12 cellular contexts compared by ENCODE assay signal in genomic region chr20:50313223-50313820, GRCh38.
DNase-seq lines count a peak whose midpoint lies in the region; ATAC-seq, FAIRE-seq and TF ChIP-seq lines count a peak whose summit lies in the region.
"Had no signal": no experiment of that assay in that cellular context is flagged by ENCODE, and none has a peak within 500 bp of the region (broad histone marks: within the 10 kb centered on the region; RNA-seq: fewer than 3 reads in every experiment).

No MANE protein-coding gene starts in this region.

- no peak overlapping the region for H2BK5ac ChIP-seq in H9 (ENCODE audit: insufficient read length, low read length)

- H2AFZ ChIP-seq in astrocyte (ENCODE audit: low read depth, low read length) (peak overlapping the region; percentile 7), keratinocyte (ENCODE audit: control insufficient read depth, low read length) (peak overlapping the region; percentile 18), H9 (ENCODE audit: low read length) (no peak overlapping the region)

- no peak overlapping the region for H2BK12ac ChIP-seq in H9 (ENCODE audit: insufficient read length, low read depth, low read length)

- H3K4me2 ChIP-seq in astrocyte (ENCODE audit: low read length), result peak overlapping the region; percentile 51
- H3K4me2 ChIP-seq in keratinocyte (ENCODE audit: control insufficient read depth, extremely low read depth, insufficient read depth, low read depth, low read length), result peak overlapping the region; percentile 29
- H3K4me2 ChIP-seq in H9 (ENCODE audit: insufficient read depth, insufficient read length, low read length), result no peak overlapping the region

- no peak overlapping the region for H2BK120ac ChIP-seq in H9 (ENCODE audit: low read depth, low read length, poor library complexity, severe bottlenecking)

- H3K56ac ChIP-seq in H9 (ENCODE audit: insufficient read length, low read depth, low read length), result no peak overlapping the region

- H3K23ac ChIP-seq in H9 (ENCODE audit: insufficient read length, low read depth, low read length), result no peak overlapping the region

- H3K27ac ChIP-seq in astrocyte (ENCODE audit: low read depth, low read length) (peak overlapping the region; percentile 60), keratinocyte (ENCODE audit: control insufficient read depth, insufficient read depth, low read length) (no peak overlapping the region), testis (peak overlapping the region in 1 of 2 donors; percentile 51), H9 (ENCODE audit: insufficient read length, low read depth, low read length) (no peak overlapping the region)
- H3K27ac ChIP-seq in CD4-positive, alpha-beta T cell (ENCODE audit: low read depth, low read length), result no peak overlapping the region

- no peak overlapping the region for H4K8ac ChIP-seq in H9 (replicated peaks; ENCODE audit: insufficient read length, low read depth, low read length)

- no peak overlapping the region for H2BK20ac ChIP-seq in H9 (ENCODE audit: low read depth, low read length, poor library complexity, severe bottlenecking)

- H3K27me3 ChIP-seq in astrocyte (ENCODE audit: insufficient read depth, low read length), result no peaks in the 10 kb centered on the region
- no peaks in the 10 kb centered on the region for H3K27me3 ChIP-seq in keratinocyte (ENCODE audit: control insufficient read depth, extremely low read depth, insufficient read depth, low read length)
- no peaks in the 10 kb centered on the region for H3K27me3 ChIP-seq in testis
- no peaks in the 10 kb centered on the region for H3K27me3 ChIP-seq in CD4-positive, alpha-beta T cell (ENCODE audit: control insufficient read depth, insufficient read depth, low read length)
- no peaks in the 10 kb centered on the region for H3K27me3 ChIP-seq in H9 (ENCODE audit: insufficient read depth, low read length)
- H3K27me3 ChIP-seq: adrenal gland had no signal

- no peak overlapping the region for H2AK5ac ChIP-seq in H9 (ENCODE audit: insufficient read length, low read length)

- no peak overlapping the region for H3K4me3 Mint-ChIP-seq in astrocyte (ENCODE audit: unreplicated experiment)
- H3K4me3 Mint-ChIP-seq in CD4-positive, alpha-beta T cell, result no peak overlapping the region
- no peak overlapping the region for H3K4me3 Mint-ChIP-seq in H9
- H3K4me3 Mint-ChIP-seq: activated CD4-positive, alpha-beta memory T cell treated with anti-CD3 and anti-CD28 coated beads, Interleukin-2, amount 10 ng/mL, durations not matched to agents 7 days and 5 days had no signal

- H3K18ac ChIP-seq in H9 (ENCODE audit: insufficient read length, low read depth, low read length), result no peak overlapping the region

- H3K9me3 ChIP-seq in astrocyte (ENCODE audit: insufficient read depth, low read depth, low read length), result no peaks in the 10 kb centered on the region
- no peaks in the 10 kb centered on the region for H3K9me3 ChIP-seq in keratinocyte (ENCODE audit: control insufficient read depth, low read depth, low read length)
- H3K9me3 ChIP-seq in testis, result no peaks in the 10 kb centered on the region
- no peaks in the 10 kb centered on the region for H3K9me3 ChIP-seq in CD4-positive, alpha-beta T cell (ENCODE audit: control insufficient read depth, low read length)
- no peaks in the 10 kb centered on the region for H3K9me3 ChIP-seq in H9 (ENCODE audit: control insufficient read depth, low read depth, low read length)
- H3K9me3 ChIP-seq: adrenal gland had no signal

- H3K79me1 ChIP-seq in H9 (ENCODE audit: insufficient read depth, low read depth, low read length, poor library complexity, severe bottlenecking), result no peaks in the 10 kb centered on the region

- H3K27ac Mint-ChIP-seq in astrocyte (ENCODE audit: unreplicated experiment) (peak overlapping the region; percentile 26), H9 (no peak overlapping the region)
- no peak overlapping the region for H3K27ac Mint-ChIP-seq in CD4-positive, alpha-beta T cell
- H3K27ac Mint-ChIP-seq: activated CD4-positive, alpha-beta memory T cell treated with anti-CD3 and anti-CD28 coated beads, Interleukin-2, amount 10 ng/mL, durations not matched to agents 7 days and 5 days had no signal

- dilution Hi-C loops in keratinocyte (cut with MboI; ENCODE audit: extremely low pct_ligation_motif_present, low sequenced_read_pairs), result no loop called here

- TF ChIP-seq RAD21 in Ishikawa (IDR thresholded peaks at IDR 0.05; ENCODE audit: low read depth), result no peak

- no peak overlapping the region for H3K9ac ChIP-seq in astrocyte (ENCODE audit: low read length)
- H3K9ac ChIP-seq in keratinocyte (ENCODE audit: control insufficient read depth, extremely low read depth, insufficient read depth, low read length), result no peak overlapping the region
- H3K9ac ChIP-seq in H9 (ENCODE audit: extremely low read depth, insufficient read length, low read length), result no peak overlapping the region

- POLR2A ChIA-PET in CD4-positive, alpha-beta T cell (lab: Charles Lee), result interaction anchor here (0.6 kb wide), 1 partner anchor 30 kb away, joined by 3 read pairs; no protein-coding TSS in a partner anchor

- H3K4me3 ChIP-seq in astrocyte (ENCODE audit: insufficient read depth, low read depth, low read length) (no peak overlapping the region), keratinocyte (ENCODE audit: control insufficient read depth in 2 of 3, extremely low read depth in 1 of 3, insufficient read depth in 2 of 3, low read depth in 1 of 3, low read length in 3 of 3) (no peak overlapping the region), testis (no peak overlapping the region)
- H3K4me3 ChIP-seq: adrenal gland had no signal

- no peak overlapping the region for H3K4ac ChIP-seq in H9 (ENCODE audit: low read depth, low read length)

- no peak for TF ChIP-seq EP300 in Ishikawa (IDR thresholded peaks at IDR 0.05; ENCODE audit: borderline replicate concordance)

- H3K14ac ChIP-seq in H9 (ENCODE audit: insufficient read depth, low read length), result no peak overlapping the region

- H3K4me1 ChIP-seq in astrocyte (ENCODE audit: insufficient read depth, low read length), result peaks cover 25% of the 10 kb centered on the region
- peaks cover 29% of the 10 kb centered on the region for H3K4me1 ChIP-seq in keratinocyte (ENCODE audit: control insufficient read depth, extremely low read depth, insufficient read depth, low read length)
- H3K4me1 ChIP-seq in testis, result peaks cover 19% of the 10 kb centered on the region
- no peaks in the 10 kb centered on the region for H3K4me1 ChIP-seq in H9 (ENCODE audit: insufficient read depth, low read length)

- TF ChIP-seq CTCF in astrocyte (IDR thresholded peaks at IDR 0.05; ENCODE audit: insufficient read depth, low read depth, low read length), result no peak
- TF ChIP-seq CTCF in keratinocyte (optimal IDR thresholded peaks at IDR 0.05 in 1 of 3, IDR thresholded peaks at IDR 0.05 in 1 of 3, conservative IDR thresholded peaks at IDR 0.05 in 1 of 3; ENCODE audit: extremely low read depth in 1 of 3, insufficient read depth in 2 of 3, low read length in 3 of 3), result no peak
- no peak for TF ChIP-seq CTCF in testis (IDR thresholded peaks at IDR 0.05)
- TF ChIP-seq CTCF in CD4-positive, alpha-beta T cell (IDR thresholded peaks at IDR 0.05), result no peak
- TF ChIP-seq CTCF in H9 (conservative IDR thresholded peaks at IDR 0.05), result no peak

- no peaks in the 10 kb centered on the region for H3K9me1 ChIP-seq in keratinocyte (ENCODE audit: control insufficient read depth, extremely low read depth, insufficient read depth, low read length)

- no peak for TF ChIP-seq POLR2A in testis (IDR thresholded peaks at IDR 0.05)

- H3K36me3 ChIP-seq in astrocyte (ENCODE audit: insufficient read depth, low read length) (no peaks in the 10 kb centered on the region), keratinocyte (ENCODE audit: control insufficient read depth in 2 of 2, extremely low read depth in 1 of 2, insufficient read depth in 2 of 2, low read length in 2 of 2) (no peaks in the 10 kb centered on the region), testis (ENCODE audit: low read depth, missing control alignments) (no peaks in the 10 kb centered on the region)
- H3K36me3 ChIP-seq: adrenal gland had no signal

- H3K23me2 ChIP-seq in H9 (ENCODE audit: insufficient read length, low read depth, low read length, poor library complexity, severe bottlenecking), result no peaks in the 10 kb centered on the region

- no peak for ATAC-seq in CD4-positive, alpha-beta T cell (ENCODE audit: poor library complexity)

- CTCF ChIA-PET in CD4-positive, alpha-beta T cell (lab: Charles Lee), result no interaction called here

- intact Hi-C loops in testis (cut with DNase I; ENCODE audit: low total_unique reads), result no loop called here
- intact Hi-C loops in CD4-positive, alpha-beta T cell (cut with DNase I, micrococcal nuclease), result no loop called here

- H3K36me3 Mint-ChIP-seq in astrocyte (ENCODE audit: low read depth, unreplicated experiment) (peaks cover 1% of the 10 kb centered on the region), H9 (ENCODE audit: insufficient read depth in 1 of 3, low read depth in 3 of 3) (no peaks in the 10 kb centered on the region)
- no peaks in the 10 kb centered on the region for H3K36me3 Mint-ChIP-seq in CD4-positive, alpha-beta T cell (ENCODE audit: low read depth)

- no peaks in the 10 kb centered on the region for H4K20me1 ChIP-seq in astrocyte (ENCODE audit: insufficient read depth, low read length)
- H4K20me1 ChIP-seq in keratinocyte (ENCODE audit: control insufficient read depth, extremely low read depth, insufficient read depth, low read length), result no peaks in the 10 kb centered on the region
- H4K20me1 ChIP-seq in H9 (ENCODE audit: control insufficient read depth, insufficient read depth, insufficient read length), result no peaks in the 10 kb centered on the region

- no peak overlapping the region for H4K91ac ChIP-seq in H9 (ENCODE audit: insufficient read length, low read depth, low read length)

- H3K79me2 ChIP-seq in astrocyte (ENCODE audit: insufficient read depth, low read length) (no peaks in the 10 kb centered on the region), keratinocyte (ENCODE audit: control insufficient read depth, insufficient read depth, low read length) (no peaks in the 10 kb centered on the region), H9 (ENCODE audit: insufficient read depth, low read length) (no peaks in the 10 kb centered on the region)

- peaks cover 5% of the 10 kb centered on the region for H3K4me1 Mint-ChIP-seq in astrocyte (ENCODE audit: low read depth, unreplicated experiment)
- no peaks in the 10 kb centered on the region for H3K4me1 Mint-ChIP-seq in CD4-positive, alpha-beta T cell (ENCODE audit: low read depth)
- H3K4me1 Mint-ChIP-seq in H9, result peaks cover 6 to 24% of the 10 kb centered on the region in 2 experiments

- 47 to 64% methylated on average over 5 to 6 of the region's 6 CpGs for WGBS in testis, 2 donors
- no CpG with 5 or more reads among the region's 6 CpGs for WGBS in H9 (ENCODE audit: extremely low coverage, insufficient read length, low lambda C conversion rate)

- DNase-seq in astrocyte (ENCODE audit: low read depth) (no peak), keratinocyte (ENCODE audit: low read depth, low spot score) (no peak), testis (peak; percentile 56), NCI-H2107 (lab: John Stamatoyannopoulos, UW) (no peak), H9 (no peak)
- no peak for DNase-seq in activated CD4-positive, alpha-beta T cell treated with anti-CD3 and anti-CD28 coated beads, Interleukin-2, amount 50 U/mL, for 1 hour
- no peak for DNase-seq in CD4-positive, alpha-beta T cell
- DNase-seq: activated CD4-positive, alpha-beta memory T cell treated with anti-CD3 and anti-CD28 coated beads, Interleukin-2, amount 10 ng/mL, durations not matched to agents 7 days and 5 days; DND-41; NCI-H1694 treated with DMSO at 0.1 percent for 48 hours had no signal

- no peak overlapping the region for H2BK15ac ChIP-seq in H9 (ENCODE audit: low read depth, low read length)

- no peak overlapping the region for H3T11ph ChIP-seq in H9 (ENCODE audit: low read length)

- no peak overlapping the region for H4K5ac ChIP-seq in H9 (ENCODE audit: insufficient read length, low read depth, low read length)

- FAIRE-seq in astrocyte (lab: Jason Lieb, UNC) (no peak), keratinocyte (lab: Jason Lieb, UNC) (no peak)

- peaks cover 30% of the 10 kb centered on the region for H3K27me3 Mint-ChIP-seq in astrocyte (ENCODE audit: low read depth, unreplicated experiment)
- H3K27me3 Mint-ChIP-seq in CD4-positive, alpha-beta T cell, result peaks cover 13% of the 10 kb centered on the region
- H3K27me3 Mint-ChIP-seq in H9 (ENCODE audit: low read depth), result peaks cover 3% of the 10 kb centered on the region; the same call in 1 of the 2 replicates

- H3K9me3 Mint-ChIP-seq in astrocyte (ENCODE audit: unreplicated experiment) (no peaks in the 10 kb centered on the region), H9 (no peaks in the 10 kb centered on the region; a peak in 1 of 5 replicates)
- no peaks in the 10 kb centered on the region for H3K9me3 Mint-ChIP-seq in CD4-positive, alpha-beta T cell
- H3K9me3 Mint-ChIP-seq: activated CD4-positive, alpha-beta memory T cell treated with anti-CD3 and anti-CD28 coated beads, Interleukin-2, amount 10 ng/mL, durations not matched to agents 7 days and 5 days had no signal
